ENCODE assay signal across 1 cellular context in genomic region chr15:99708563-99708962, GRCh38.
A peak's percentile ranks its signal among the peaks of the same experiment; 100 is the strongest.
TF ChIP-seq lines count a peak whose summit lies in the region.

No MANE protein-coding gene starts in this region.

TF ChIP-seq in IMR-90, 13 proteins besides CTCF, POLR2A, EP300 and RAD21 (continued from another document):
- TF ChIP-seq FOS (IDR thresholded peaks at IDR 0.05; ENCODE audit: low read depth, low read length) (peak; percentile 57), BHLHE40 (IDR thresholded peaks at IDR 0.05; ENCODE audit: low read depth, low read length) (peak; percentile 49; the same call in 1 of the 2 replicates), MXI1 (IDR thresholded peaks at IDR 0.05; ENCODE audit: borderline replicate concordance, low read depth, low read length) (peak; percentile 67; the same call in 1 of the 2 replicates), ELK1 (IDR thresholded peaks at IDR 0.05; ENCODE audit: borderline replicate concordance, low read depth, low read length) (no peak), CEBPB (IDR thresholded peaks at IDR 0.05; ENCODE audit: low read depth, low read length) (no peak; the same call in 1 of the 2 replicates), MAZ (IDR thresholded peaks at IDR 0.05; ENCODE audit: borderline replicate concordance, low read depth, low read length) (no peak), RCOR1 (IDR thresholded peaks at IDR 0.05; ENCODE audit: insufficient replicate concordance, low read length) (no peak), SMC3 (IDR thresholded peaks at IDR 0.05; ENCODE audit: low read depth, low read length) (peak; percentile 13; the same call in 1 of the 2 replicates), CHD1 (IDR thresholded peaks at IDR 0.05; ENCODE audit: low read depth, low read length) (no peak)
